In genomic region chr10:98790817-98791216, GRCh38 we compare ENCODE assay signal across 9 cellular contexts.
DNase-seq lines count a peak whose midpoint lies in the region; ATAC-seq and TF ChIP-seq lines count a peak whose summit lies in the region.
"Had no signal": no experiment of that assay in that cellular context is flagged by ENCODE, and none has a peak within 500 bp of the region (broad histone marks: within the 10 kb centered on the region; RNA-seq: fewer than 3 reads in every experiment).

No MANE protein-coding gene starts in this region.

- in situ Hi-C loops in GM13977 (cut with MboI; ENCODE audit: low pct_unique_long_range_greater_than_20kb, low sequenced_read_pairs, unreplicated experiment), result no loop called here

- peaks cover 1 to 7% (median 2%) of the 10 kb centered on the region in 3 donors for H3K27me3 Mint-ChIP-seq in immature natural killer cell (ENCODE audit: low read depth in 3 of 3)

- no peak for TF ChIP-seq POLR2A in Peyer's patch (IDR thresholded peaks at IDR 0.05)

- H3K27me3 ChIP-seq in Peyer's patch, result no peaks in the 10 kb centered on the region

- peaks cover 0 to 4% (median 0%) of the 10 kb centered on the region in 6 donors for H3K9me3 Mint-ChIP-seq in immature natural killer cell

- H3K9me3 ChIP-seq in Peyer's patch, result no peaks in the 10 kb centered on the region

- no peaks in the 10 kb centered on the region for H3K4me1 ChIP-seq in Peyer's patch

- no peak overlapping the region for H3K27ac Mint-ChIP-seq in immature natural killer cell

- DNase-seq in AG09309 (ENCODE audit: low read depth), result no peak
- DNase-seq in GM13977 (ENCODE audit: low spot score), result peak; percentile 23
- no peak for DNase-seq in Peyer's patch
- peak; percentile 4 for DNase-seq in fibroblast of pulmonary artery (ENCODE audit: low read depth)
- no peak for DNase-seq in immature natural killer cell
- no peak for DNase-seq in H4 (ENCODE audit: low spot score)
- DNase-seq: small intestine had no signal

- H3K4me3 ChIP-seq in AG09309 (ENCODE audit: control insufficient read depth, low read depth, low read length) (no peak overlapping the region), Peyer's patch (no peak overlapping the region), fibroblast of pulmonary artery (replicated peaks; ENCODE audit: low read depth, low read length) (no peak overlapping the region)

- no peak overlapping the region for H3K27ac ChIP-seq in Peyer's patch

- no peak overlapping the region for H3K4me3 Mint-ChIP-seq in immature natural killer cell

- TF ChIP-seq CTCF in AG09309 (IDR thresholded peaks at IDR 0.05; ENCODE audit: control insufficient read depth, insufficient read depth, low read depth, low read length, missing control alignments), result peak; percentile 17
- peak; percentile 29 for TF ChIP-seq CTCF in GM13977 (IDR thresholded peaks at IDR 0.05; ENCODE audit: extremely low read depth, insufficient read depth, missing control alignments)
- peak in 4 of 6 experiments; percentile 11 to 66 (median 48) for TF ChIP-seq CTCF in Peyer's patch (IDR thresholded peaks at IDR 0.05)
- peak; percentile 27 for TF ChIP-seq CTCF in fibroblast of pulmonary artery (IDR thresholded peaks at IDR 0.05; ENCODE audit: low read length, missing control alignments)

- no peaks in the 10 kb centered on the region for H3K36me3 Mint-ChIP-seq in immature natural killer cell

- H3K4me1 Mint-ChIP-seq in immature natural killer cell, result no peaks in the 10 kb centered on the region

- H3K36me3 ChIP-seq in Peyer's patch, result no peaks in the 10 kb centered on the region

- ATAC-seq in HG03135 (IDR thresholded peaks at IDR 0.05; ENCODE audit: unreplicated experiment), result no peak
- no peak for ATAC-seq in GM18868 (IDR thresholded peaks at IDR 0.05; ENCODE audit: unreplicated experiment)

Comparison
In these comparisons a context has a peak if more than half of its experiments do, and no peak if none do; other contexts are left out.
1. DNase-seq: peak in GM13977 (single experiment) and fibroblast of pulmonary artery (single experiment); none in AG09309 (single experiment), Peyer's patch (0 of 3), immature natural killer cell (0 of 3) and H4 (single experiment).
2. Peak in every context shown above with its lines, with median percentiles within 50 percentile points of each other: CTCF ChIP-seq.